In the genomic region with DNA sequence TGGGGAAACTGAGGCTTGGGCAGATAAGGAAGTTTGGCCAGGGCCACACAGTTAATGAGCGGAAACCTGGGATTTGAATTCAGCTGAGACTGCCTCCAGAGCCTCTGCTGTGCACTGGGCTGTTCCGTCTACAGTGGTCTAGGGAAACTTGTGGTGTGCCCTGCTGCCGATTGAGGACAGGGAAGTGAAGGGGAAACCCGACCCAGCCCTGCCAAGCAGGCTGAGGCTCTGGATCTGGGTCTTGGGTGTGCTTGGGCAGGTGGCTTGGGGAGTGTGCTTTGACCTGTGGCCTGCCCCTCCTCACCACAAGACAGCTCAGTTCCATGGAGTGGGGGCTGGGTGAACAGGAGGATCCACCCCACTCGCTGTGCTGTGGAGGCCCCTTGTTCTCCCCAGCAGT, we compare ENCODE assay signal across 20 cellular contexts. TPM values are rescaled to one million over a fixed set of nuclear protein-coding genes. Genes with fewer than 3 reads are reported as not detected.
DNase-seq lines count a peak whose midpoint lies in the region; ATAC-seq and TF ChIP-seq lines count a peak whose summit lies in the region.
"Had no signal": no experiment of that assay in that cellular context is flagged by ENCODE, and none has a peak within 500 bp of the region (broad histone marks: within the 10 kb centered on the region; RNA-seq: fewer than 3 reads in every experiment).

No MANE protein-coding gene starts in this region.

- H3K4me2 ChIP-seq in BLaER1, result peak overlapping the region; percentile 69
- no peak overlapping the region for H3K4me2 ChIP-seq in osteoblast (ENCODE audit: insufficient read depth, low read length)

- POLR2A ChIA-PET in RWPE1 (lab: Yijun Ruan, JAX; ENCODE audit: low non-redundant PET), result no interaction called here

- H3K4me1 ChIP-seq in BLaER1, result peaks cover 26% of the 10 kb centered on the region
- peaks cover 6% of the 10 kb centered on the region for H3K4me1 ChIP-seq in osteoblast (ENCODE audit: insufficient read depth, low read length)
- H3K4me1 ChIP-seq in colonic mucosa, result no peaks in the 10 kb centered on the region
- H3K4me1 ChIP-seq: BE2C had no signal

- intact Hi-C loops in left cardiac atrium (cut with DNase I), result loop anchor here (5.0 to 10.0 kb wide), 3 partner anchors 59 to 212 kb away; a partner anchor contains a TSS
- intact Hi-C loops in colonic mucosa (cut with DNase I), result no loop called here
- intact Hi-C loops in Calu3 (cut with micrococcal nuclease; ENCODE audit: unreplicated experiment), result no loop called here

- H3K27ac Mint-ChIP-seq in Calu3 (ENCODE audit: unreplicated experiment), result no peak overlapping the region

- ATAC-seq in left cardiac atrium, result peak in 1 of 2 donors; percentile 21
- no peak for ATAC-seq in GM18868 (IDR thresholded peaks at IDR 0.05; ENCODE audit: unreplicated experiment)

- H2AFZ ChIP-seq in osteoblast (ENCODE audit: low read length), result no peak overlapping the region

- H3K4me1 Mint-ChIP-seq in Calu3 (ENCODE audit: low read depth, unreplicated experiment), result no peaks in the 10 kb centered on the region

- peaks cover 37% of the 10 kb centered on the region for H3K79me2 ChIP-seq in osteoblast (ENCODE audit: insufficient read depth, low read length)

- H3K4me3 ChIP-seq in BLaER1, result no peak overlapping the region
- H3K4me3 ChIP-seq in osteoblast (ENCODE audit: insufficient read depth, low read length), result no peak overlapping the region
- no peak overlapping the region for H3K4me3 ChIP-seq in colonic mucosa

- TF ChIP-seq CTCF in RWPE1 (conservative IDR thresholded peaks at IDR 0.05; ENCODE audit: low read depth), result no peak
- no peak for TF ChIP-seq CTCF in osteoblast (IDR thresholded peaks at IDR 0.05; ENCODE audit: extremely low read depth, low read depth, low read length)
- no peak for TF ChIP-seq CTCF in colonic mucosa (IDR thresholded peaks at IDR 0.05)
- no peak for TF ChIP-seq CTCF in Calu3 (IDR thresholded peaks at IDR 0.05; ENCODE audit: unreplicated experiment)

- no peak overlapping the region for H3K4me3 Mint-ChIP-seq in Calu3 (ENCODE audit: low read depth, unreplicated experiment)
- H3K4me3 Mint-ChIP-seq: CD8-positive, alpha-beta memory T cell had no signal

- H3K36me3 Mint-ChIP-seq in Calu3 (ENCODE audit: insufficient read depth, unreplicated experiment), result peaks cover 21% of the 10 kb centered on the region

- BruUV-seq in Calu3 (replicated peaks; lab: Mats Ljungman, UMichigan), result no TSS peak

- H3K27ac ChIP-seq in BLaER1 (peak overlapping the region; percentile 74), RWPE1 (peak overlapping the region; percentile 33), osteoblast (ENCODE audit: low read depth, low read length) (no peak overlapping the region), colonic mucosa (no peak overlapping the region)
- H3K27ac ChIP-seq: HL-60 had no signal

- no peak for DNase-seq in RWPE1 (ENCODE audit: low spot score)
- DNase-seq in left cardiac atrium, result peak; percentile 19
- peak; percentile 42 for DNase-seq in osteoblast (ENCODE audit: insufficient read length, low spot score, missing footprints)
- no peak for DNase-seq in colonic mucosa
- no peak for DNase-seq in Calu3
- no peak for DNase-seq in T1000 (lab: John Stamatoyannopoulos, UW)
- DNase-seq: BE2C; CD8-positive, alpha-beta memory T cell; NCI-H1417; NCI-H187 treated with DMSO at 0.1 percent for 48 hours; NCI-H2227 treated with DMSO at 0.1 percent for 48 hours; NCI-H510A treated with DMSO at 0.1 percent for 48 hours; NCI-H774; OCI-M1 had no signal

- H3K27me3 Mint-ChIP-seq in Calu3 (ENCODE audit: unreplicated experiment), result no peaks in the 10 kb centered on the region
- H3K27me3 Mint-ChIP-seq: CD8-positive, alpha-beta memory T cell had no signal

- H3K9ac ChIP-seq in BLaER1 (peak overlapping the region; percentile 39; the same call in 1 of the 2 replicates), colonic mucosa (ENCODE audit: low read depth in 2 of 2, low read length in 2 of 2) (no peak overlapping the region)

- CTCF ChIA-PET in RWPE1 (lab: Yijun Ruan, JAX) (no interaction called here), Calu3 (lab: Charles Lee) (no interaction called here)

- H4K20me1 ChIP-seq in BLaER1, result peaks cover 62% of the 10 kb centered on the region
- H4K20me1 ChIP-seq in osteoblast (ENCODE audit: insufficient read depth, low read length), result peaks cover 28% of the 10 kb centered on the region

- H3K9me3 Mint-ChIP-seq in Calu3 (ENCODE audit: low read depth, unreplicated experiment), result no peaks in the 10 kb centered on the region
- H3K9me3 Mint-ChIP-seq: CD8-positive, alpha-beta memory T cell had no signal

- H3K9me3 ChIP-seq in BLaER1 (no peaks in the 10 kb centered on the region), osteoblast (ENCODE audit: low read depth, low read length) (no peaks in the 10 kb centered on the region), colonic mucosa (no peaks in the 10 kb centered on the region)
- H3K9me3 ChIP-seq: BE2C had no signal

- peaks cover 95% of the 10 kb centered on the region for H3K36me3 ChIP-seq in BLaER1
- peaks cover 71% of the 10 kb centered on the region for H3K36me3 ChIP-seq in osteoblast (ENCODE audit: insufficient read depth, low read length)
- H3K36me3 ChIP-seq in colonic mucosa, result peaks cover 5% of the 10 kb centered on the region

- no peaks in the 10 kb centered on the region for H3K27me3 ChIP-seq in BLaER1
- no peaks in the 10 kb centered on the region for H3K27me3 ChIP-seq in osteoblast (ENCODE audit: insufficient read depth, low read length)
- no peaks in the 10 kb centered on the region for H3K27me3 ChIP-seq in colonic mucosa
- H3K27me3 ChIP-seq: BE2C had no signal

RNA-seq across cellular contexts. Expression of a gene that starts 17.6 kb away (rescaled TPM):
- total RNA-seq in left cardiac atrium (10 to 100 TPM; 45.9 to 49.0 TPM), osteoblast (72.2 and 83.2 TPM in 2 replicates), colonic mucosa (10 to 100 TPM; 43.2 to 60.5 TPM), Calu3 (2022) (58.6 and 67.4 TPM in 2 replicates)

RNA-seq across cellular contexts. Expression of a gene that starts 19.2 kb away (rescaled TPM):
- 1,000 to 10,000 TPM; 2,841 to 3,233 TPM for total RNA-seq in left cardiac atrium
- total RNA-seq in osteoblast, result 0.29 and 0.36 TPM in 2 replicates
- total RNA-seq in colonic mucosa, result 1 to 10 TPM; 1.1 to 1.5 TPM
- total RNA-seq in Calu3 (2022), result 25.5 and 26.5 TPM in 2 replicates
- total RNA-seq: HT1080, M059J, RPMI7951 had no signal

RNA-seq across cellular contexts. Expression of a gene that starts 22.1 kb away (rescaled TPM):
- total RNA-seq in left cardiac atrium, result 100 to 1,000 TPM; 169 to 195 TPM
- 0.59 and 1.1 TPM in 2 replicates for total RNA-seq in osteoblast
- 10 to 100 TPM; 41.1 to 46.5 TPM for total RNA-seq in colonic mucosa
- total RNA-seq in Calu3 (2022), result 0.26 TPM in 1 of 2 replicates, not detected in the other
- total RNA-seq: HT1080, M059J had no signal

RNA-seq across cellular contexts. Expression of a gene that starts 28.1 kb away (rescaled TPM):
- total RNA-seq in left cardiac atrium, result 10 to 100 TPM; 13.7 to 19.9 TPM
- total RNA-seq in osteoblast, result under 0.01 TPM in 1 of 2 replicates, not detected in the other
- 1 to 10 TPM; 2.4 to 2.6 TPM for total RNA-seq in colonic mucosa
- total RNA-seq in Calu3 (2022), result 0.12 and 0.33 TPM in 2 replicates

Comparison
In these comparisons a context has a peak if more than half of its experiments do, and no peak if none do; other contexts are left out.
1. H3K27ac ChIP-seq: peak in BLaER1 (single experiment) and RWPE1 (single experiment); none in osteoblast (single experiment) and colonic mucosa (single experiment).
2. DNase-seq: peak in left cardiac atrium (single experiment) and osteoblast (single experiment); none in RWPE1 (single experiment), colonic mucosa (single experiment), Calu3 (single experiment) and T1000 (single experiment).
3. RNA of a gene that starts 19.2 kb away (total RNA-seq): 2,841 to 3,233 TPM in left cardiac atrium; 25.5 to 26.5 TPM in Calu3, 1.1 to 1.5 TPM in colonic mucosa and 0.29 to 0.36 TPM in osteoblast; every median in the first group is over 100 times any median in the second.
4. RNA of a gene that starts 22.1 kb away (total RNA-seq): 169 to 195 TPM in left cardiac atrium and 41.1 to 46.5 TPM in colonic mucosa; 0.59 to 1.1 TPM in osteoblast and 0.26 TPM in Calu3; every median in the first group is over 10 times any median in the second.
5. intact Hi-C loops: an anchor here in left cardiac atrium (5.0 to 10.0 kb wide); none called in colonic mucosa and Calu3.